Comparison of ENCODE assay signal across 20 cellular contexts in the genomic region with DNA sequence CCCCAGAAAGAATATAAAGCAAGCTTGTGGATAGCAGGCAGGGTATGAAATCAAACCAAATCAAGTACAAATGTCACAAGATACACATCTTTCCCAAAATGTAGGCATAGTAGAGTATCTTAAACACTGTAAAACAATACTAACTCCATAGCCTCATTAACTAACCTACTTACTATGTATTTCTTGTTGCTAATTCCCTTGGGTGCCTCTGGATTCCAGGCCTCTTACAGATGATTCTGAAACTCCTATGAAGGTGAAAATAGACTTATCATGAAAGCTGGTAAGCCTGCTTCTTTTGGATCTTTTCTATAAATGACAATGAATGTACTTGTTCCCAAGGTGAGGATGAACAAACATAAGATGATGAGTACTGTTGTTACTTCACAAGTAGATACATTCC.
DNase-seq lines count a peak whose midpoint lies in the region; ATAC-seq and TF ChIP-seq lines count a peak whose summit lies in the region.
"Had no signal": no experiment of that assay in that cellular context is flagged by ENCODE, and none has a peak within 500 bp of the region (broad histone marks: within the 10 kb centered on the region; RNA-seq: fewer than 3 reads in every experiment).

No MANE protein-coding gene starts in this region.

- H3K27ac Mint-ChIP-seq in activated naive CD8-positive, alpha-beta T cell treated with anti-CD3 and anti-CD28 coated beads, Interleukin-2, amount 50 U/mL, for 24 hours = no peak overlapping the region
- H3K27ac Mint-ChIP-seq in osteocyte (ENCODE audit: unreplicated experiment) = no peak overlapping the region
- H3K27ac Mint-ChIP-seq: activated naive CD8-positive, alpha-beta T cell treated with anti-CD3 and anti-CD28 coated beads for 36 hours; activated T-helper 1 cell treated with anti-CD3 and anti-CD28 coated beads, Interleukin-12 subunit alpha, Interleukin-12 subunit beta, Interleukin-2, Interleukin-4 antibody, amounts not matched to agents 30 ng/mL and 10 ng/mL and 1 ng/mL, durations not matched to agents 14 hours and 24 hours and 36 hours had no signal

- H3K79me2 ChIP-seq in mammary epithelial cell (ENCODE audit: insufficient read depth, low read length) = peaks cover 54% of the 10 kb centered on the region

- dilution Hi-C loops in mammary epithelial cell (cut with HindIII; ENCODE audit: low sequenced_read_pairs) = no loop called here

- H3K27ac ChIP-seq in mammary epithelial cell (ENCODE audit: insufficient read depth, low read depth, low read length) (peak overlapping the region; percentile 96), breast epithelium (peak overlapping the region in 1 of 2 donors; percentile 26), caudate nucleus (ENCODE audit: low read depth, low read length) (peak overlapping the region; percentile 91)
- H3K27ac ChIP-seq: BLaER1 treated with 17β-estradiol and CSF1 and Interleukin-3, amounts not matched to agents 10 nM and 100 nM; stomach; upper lobe of left lung had no signal

- CTCF ChIA-PET in mammary epithelial cell (lab: Charles Lee; ENCODE audit: low non-redundant PET) = no interaction called here

- no peak overlapping the region for H2AFZ ChIP-seq in mammary epithelial cell (ENCODE audit: low read depth, low read length)

- H3K9me3 Mint-ChIP-seq in activated naive CD8-positive, alpha-beta T cell treated with anti-CD3 and anti-CD28 coated beads, Interleukin-2, amount 50 U/mL, for 24 hours = no peaks in the 10 kb centered on the region
- H3K9me3 Mint-ChIP-seq in osteocyte (ENCODE audit: unreplicated experiment) = no peaks in the 10 kb centered on the region
- H3K9me3 Mint-ChIP-seq: activated naive CD8-positive, alpha-beta T cell treated with anti-CD3 and anti-CD28 coated beads for 36 hours; activated T-helper 1 cell treated with anti-CD3 and anti-CD28 coated beads, Interleukin-12 subunit alpha, Interleukin-12 subunit beta, Interleukin-2, Interleukin-4 antibody, amounts not matched to agents 30 ng/mL and 10 ng/mL and 1 ng/mL, durations not matched to agents 14 hours and 24 hours and 36 hours had no signal

- TF ChIP-seq POLR2A in breast epithelium (IDR thresholded peaks at IDR 0.05) = no peak

- no peaks in the 10 kb centered on the region for H3K4me1 Mint-ChIP-seq in activated naive CD8-positive, alpha-beta T cell treated with anti-CD3 and anti-CD28 coated beads, Interleukin-2, amount 50 U/mL, for 24 hours
- peaks cover 9% of the 10 kb centered on the region for H3K4me1 Mint-ChIP-seq in osteocyte (ENCODE audit: unreplicated experiment)
- H3K4me1 Mint-ChIP-seq: activated naive CD8-positive, alpha-beta T cell treated with anti-CD3 and anti-CD28 coated beads for 36 hours had no signal

- H3K27me3 ChIP-seq in mammary epithelial cell (ENCODE audit: insufficient read depth, low read length) (no peaks in the 10 kb centered on the region), breast epithelium (no peaks in the 10 kb centered on the region)
- H3K27me3 ChIP-seq: BLaER1 treated with 17β-estradiol and CSF1 and Interleukin-3, amounts not matched to agents 10 nM and 100 nM; stomach; upper lobe of left lung had no signal

- no peaks in the 10 kb centered on the region for H3K9me3 ChIP-seq in mammary epithelial cell (replicated peaks; ENCODE audit: insufficient read depth, low read length)
- no peaks in the 10 kb centered on the region for H3K9me3 ChIP-seq in breast epithelium
- H3K9me3 ChIP-seq: BLaER1 treated with 17β-estradiol and CSF1 and Interleukin-3, amounts not matched to agents 10 nM and 100 nM; stomach; upper lobe of left lung had no signal

- H4K20me1 ChIP-seq in mammary epithelial cell (ENCODE audit: insufficient read depth, low read length) = no peaks in the 10 kb centered on the region
- H4K20me1 ChIP-seq: BLaER1 treated with 17β-estradiol and CSF1 and Interleukin-3, amounts not matched to agents 10 nM and 100 nM had no signal

- H3K4me3 ChIP-seq in mammary epithelial cell (replicated peaks in 1 of 3; ENCODE audit: insufficient read depth in 1 of 3, low read depth in 2 of 3, low read length in 3 of 3) (no peak overlapping the region), breast epithelium (no peak overlapping the region)
- H3K4me3 ChIP-seq: BLaER1 treated with 17β-estradiol and CSF1 and Interleukin-3, amounts not matched to agents 10 nM and 100 nM; stomach; upper lobe of left lung had no signal

- intact Hi-C loops in mammary epithelial cell (cut with micrococcal nuclease) = no loop called here
- intact Hi-C loops in breast epithelium (cut with DNase I; ENCODE audit: low total_unique reads) = no loop called here

- H3K36me3 ChIP-seq in mammary epithelial cell (ENCODE audit: insufficient read depth, low read length) (no peaks in the 10 kb centered on the region), breast epithelium (no peaks in the 10 kb centered on the region)
- H3K36me3 ChIP-seq: BLaER1 treated with 17β-estradiol and CSF1 and Interleukin-3, amounts not matched to agents 10 nM and 100 nM; stomach; upper lobe of left lung had no signal

- no TSS peak for BruUV-seq in mammary epithelial cell (replicated peaks; lab: Mats Ljungman, UMichigan)

- no peak overlapping the region for H3K4me3 Mint-ChIP-seq in activated naive CD8-positive, alpha-beta T cell treated with anti-CD3 and anti-CD28 coated beads, Interleukin-2, amount 50 U/mL, for 24 hours
- no peak overlapping the region for H3K4me3 Mint-ChIP-seq in osteocyte (ENCODE audit: unreplicated experiment)
- H3K4me3 Mint-ChIP-seq: activated naive CD8-positive, alpha-beta T cell treated with anti-CD3 and anti-CD28 coated beads for 36 hours; activated T-helper 1 cell treated with anti-CD3 and anti-CD28 coated beads, Interleukin-12 subunit alpha, Interleukin-12 subunit beta, Interleukin-2, Interleukin-4 antibody, amounts not matched to agents 30 ng/mL and 10 ng/mL and 1 ng/mL, durations not matched to agents 14 hours and 24 hours and 36 hours had no signal

- TF ChIP-seq CTCF in mammary epithelial cell (conservative IDR thresholded peaks at IDR 0.05 in 1 of 2, IDR thresholded peaks at IDR 0.05 in 1 of 2; ENCODE audit: extremely low read depth in 1 of 2, insufficient read depth in 1 of 2, low read depth in 1 of 2, low read length in 2 of 2) (no peak), breast epithelium (IDR thresholded peaks at IDR 0.05) (no peak), osteocyte (IDR thresholded peaks at IDR 0.05) (no peak)

- no peak for ATAC-seq in activated naive CD8-positive, alpha-beta T cell treated with anti-CD3 and anti-CD28 coated beads, Interleukin-2, amount 50 U/mL, for 24 hours
- no peak for ATAC-seq in GM18867 (IDR thresholded peaks at IDR 0.05; ENCODE audit: unreplicated experiment)
- ATAC-seq: HepG2 had no signal

- H3K36me3 Mint-ChIP-seq in activated naive CD8-positive, alpha-beta T cell treated with anti-CD3 and anti-CD28 coated beads, Interleukin-2, amount 50 U/mL, for 24 hours (ENCODE audit: low read depth) = no peaks in the 10 kb centered on the region
- no peaks in the 10 kb centered on the region for H3K36me3 Mint-ChIP-seq in osteocyte (ENCODE audit: unreplicated experiment)
- H3K36me3 Mint-ChIP-seq: activated naive CD8-positive, alpha-beta T cell treated with anti-CD3 and anti-CD28 coated beads for 36 hours had no signal

- H3K4me1 ChIP-seq in mammary epithelial cell (ENCODE audit: insufficient read depth, low read length) (peaks cover 39% of the 10 kb centered on the region), breast epithelium (peaks cover 0 to 13% of the 10 kb centered on the region in 2 donors)
- H3K4me1 ChIP-seq: upper lobe of left lung had no signal

- H3K27me3 Mint-ChIP-seq in activated naive CD8-positive, alpha-beta T cell treated with anti-CD3 and anti-CD28 coated beads, Interleukin-2, amount 50 U/mL, for 24 hours = peaks cover 9% of the 10 kb centered on the region
- H3K27me3 Mint-ChIP-seq in osteocyte (ENCODE audit: unreplicated experiment) = peaks cover 24% of the 10 kb centered on the region

- DNase-seq in mammary epithelial cell = no peak
- DNase-seq in breast epithelium (ENCODE audit: low spot score in 2 of 2) = no peak
- DNase-seq in caudate nucleus (lab: John Stamatoyannopoulos, UW) = no peak
- peak; percentile 50 for DNase-seq in kidney glomerular epithelial cell (lab: John Stamatoyannopoulos, UW)
- DNase-seq in activated naive CD8-positive, alpha-beta T cell treated with anti-CD3 and anti-CD28 coated beads, Interleukin-2, amount 50 U/mL, for 24 hours = no peak
- DNase-seq in osteocyte (ENCODE audit: extremely low spot score, unreplicated experiment) = no peak
- no peak for DNase-seq in OCI-M1 (lab: John Stamatoyannopoulos, UW)
- DNase-seq: activated CD4-positive, alpha-beta T cell treated with anti-CD3 and anti-CD28 coated beads for 4 hours; activated naive CD8-positive, alpha-beta T cell treated with anti-CD3 and anti-CD28 coated beads for 36 hours; NCI-H1436; NCI-H524; SHP77 treated with DMSO at 0.1 percent for 48 hours; stimulated activated CD4-positive, alpha-beta T cell treated with anti-CD3 and anti-CD28 coated beads, Interleukin-4, amount 100 ng/mL, for 24 hours; stomach; T-helper 1 cell; upper lobe of left lung had no signal

- peak overlapping the region; percentile 81 for H3K4me2 ChIP-seq in mammary epithelial cell (ENCODE audit: insufficient read depth, low read depth, low read length)
- H3K4me2 ChIP-seq: BLaER1 treated with 17β-estradiol and CSF1 and Interleukin-3, amounts not matched to agents 10 nM and 100 nM had no signal

- H3K9ac ChIP-seq in mammary epithelial cell (ENCODE audit: insufficient read depth, low read length) = peak overlapping the region; percentile 6
- H3K9ac ChIP-seq: BLaER1 treated with 17β-estradiol and CSF1 and Interleukin-3, amounts not matched to agents 10 nM and 100 nM had no signal

- in situ Hi-C loops in mammary epithelial cell (cut with MboI; ENCODE audit: low sequenced_read_pairs in 2 of 2) = no loop called here
